Comparison of ENCODE assay signal across 1 cellular context in genomic region chr6:75219213-75219612, GRCh38.
TF ChIP-seq lines count a peak whose summit lies in the region.

No MANE protein-coding gene starts in this region.

TF ChIP-seq in IMR-90, 13 proteins besides CTCF, POLR2A, EP300 and RAD21:
- no peak for TF ChIP-seq RCOR1 (IDR thresholded peaks at IDR 0.05; ENCODE audit: insufficient replicate concordance, low read length)
- no peak for TF ChIP-seq USF2 (IDR thresholded peaks at IDR 0.05; ENCODE audit: low read depth, low read length)
- TF ChIP-seq ELK1 (IDR thresholded peaks at IDR 0.05; ENCODE audit: borderline replicate concordance, low read depth, low read length): no peak
- TF ChIP-seq CEBPB (IDR thresholded peaks at IDR 0.05; ENCODE audit: low read depth, low read length): no peak
- no peak for TF ChIP-seq FOS (IDR thresholded peaks at IDR 0.05; ENCODE audit: low read depth, low read length)
- no peak for TF ChIP-seq SMC3 (IDR thresholded peaks at IDR 0.05; ENCODE audit: low read depth, low read length)
